In genomic region chr14:73539017-73539416, GRCh38 we compare ENCODE assay signal across 9 cellular contexts. TPM values are rescaled to one million over a fixed set of nuclear protein-coding genes. Genes with fewer than 3 reads are reported as not detected.
DNase-seq lines count a peak whose midpoint lies in the region; ATAC-seq and TF ChIP-seq lines count a peak whose summit lies in the region.
"Not testable (repeated sequence)": the region's sequence is repeated elsewhere in the genome, so short reads cannot be mapped to it uniquely, and the experiment has no call there.
"Had no signal": no experiment of that assay in that cellular context is flagged by ENCODE, and none has a peak within 500 bp of the region (broad histone marks: within the 10 kb centered on the region; RNA-seq: fewer than 3 reads in every experiment).

No MANE protein-coding gene starts in this region.

- not testable (repeated sequence) for H3K9me3 Mint-ChIP-seq in activated T-helper 2 cell treated with anti-CD3 and anti-CD28 coated beads, Interferon-gamma antibody, Interleukin-2, Interleukin-4, amounts not matched to agents 10 μg/mL and 5 μg/mL and 100 μg/mL, durations not matched to agents 14 hours and 24 hours and 36 hours

- not testable (repeated sequence) for H3K4me1 ChIP-seq in BE2C; mucosa of descending colon (ENCODE audit: low read depth)

- H3K27ac Mint-ChIP-seq in activated T-helper 2 cell treated with anti-CD3 and anti-CD28 coated beads, Interferon-gamma antibody, Interleukin-2, Interleukin-4, amounts not matched to agents 10 μg/mL and 5 μg/mL and 100 μg/mL, durations not matched to agents 14 hours and 24 hours and 36 hours, result not testable (repeated sequence)

- H3K36me3 ChIP-seq in BE2C; mucosa of descending colon (ENCODE audit: low read depth): not testable (repeated sequence)

- H3K36me3 Mint-ChIP-seq in activated T-helper 2 cell treated with anti-CD3 and anti-CD28 coated beads, Interferon-gamma antibody, Interleukin-2, Interleukin-4, amounts not matched to agents 10 μg/mL and 5 μg/mL and 100 μg/mL, durations not matched to agents 14 hours and 24 hours and 36 hours (ENCODE audit: low read depth), result not testable (repeated sequence)

- H3K27me3 Mint-ChIP-seq in activated T-helper 2 cell treated with anti-CD3 and anti-CD28 coated beads, Interferon-gamma antibody, Interleukin-2, Interleukin-4, amounts not matched to agents 10 μg/mL and 5 μg/mL and 100 μg/mL, durations not matched to agents 14 hours and 24 hours and 36 hours (ENCODE audit: low read depth), result not testable (repeated sequence)

- not testable (repeated sequence) for H3K4me3 ChIP-seq in BE2C (ENCODE audit: low read depth, low read length); mucosa of descending colon

- H3K27me3 ChIP-seq in BE2C, result not testable (repeated sequence)

- intact Hi-C loops in activated T-helper 2 cell treated with anti-CD3 and anti-CD28 coated beads, Interferon-gamma antibody, Interleukin-2, Interleukin-4, amounts not matched to agents 10 μg/mL and 5 μg/mL and 100 μg/mL, durations not matched to agents 14 hours and 24 hours and 36 hours (cut with micrococcal nuclease); mucosa of descending colon (cut with DNase I, micrococcal nuclease): not testable (repeated sequence)

- H3K4me3 Mint-ChIP-seq in activated T-helper 2 cell treated with anti-CD3 and anti-CD28 coated beads, Interferon-gamma antibody, Interleukin-2, Interleukin-4, amounts not matched to agents 10 μg/mL and 5 μg/mL and 100 μg/mL, durations not matched to agents 14 hours and 24 hours and 36 hours (ENCODE audit: low read depth), result not testable (repeated sequence)

- ATAC-seq in GM19043 (IDR thresholded peaks at IDR 0.05; ENCODE audit: low read depth, unreplicated experiment), result peak; percentile 87
- ATAC-seq in esophagus mucosa, result peak; percentile 76
- peak; percentile 72 for ATAC-seq in mucosa of descending colon

- H3K9me3 ChIP-seq in BE2C, mucosa of descending colon: not testable (repeated sequence)

- TF ChIP-seq CTCF in BE2C (IDR thresholded peaks at IDR 0.05; ENCODE audit: low read depth, low read length) (peak; percentile 61), mucosa of descending colon (IDR thresholded peaks at IDR 0.05) (peak; percentile 81)

- peak; percentile 31 for DNase-seq in BE2C
- DNase-seq in HK-2 (ENCODE audit: unreplicated experiment), result peak; percentile 18
- peak; percentile 47 for DNase-seq in SW480 (ENCODE audit: low spot score)
- peak; percentile 17 for DNase-seq in activated T-helper 2 cell treated with anti-CD3 and anti-CD28 coated beads, Interferon-gamma antibody, Interleukin-2, Interleukin-4, amounts not matched to agents 10 μg/mL and 5 μg/mL and 100 μg/mL, durations not matched to agents 14 hours and 24 hours and 36 hours (ENCODE audit: low spot score)
- peak in 2 of 3 donors; percentile 82 to 84 for DNase-seq in mucosa of descending colon
- peak; percentile 9 to 64 (median 14) for DNase-seq in stimulated activated CD4-positive, alpha-beta T cell treated with anti-CD3 and anti-CD28 coated beads, TNF-alpha, amount 100 ng/mL, for 24 hours (ENCODE audit: low read depth in 3 of 3)

- H3K4me1 Mint-ChIP-seq in activated T-helper 2 cell treated with anti-CD3 and anti-CD28 coated beads, Interferon-gamma antibody, Interleukin-2, Interleukin-4, amounts not matched to agents 10 μg/mL and 5 μg/mL and 100 μg/mL, durations not matched to agents 14 hours and 24 hours and 36 hours (ENCODE audit: low read depth), result not testable (repeated sequence)

RNA-seq across cellular contexts. Expression of gene ACOT1, which starts 2.1 kb away (rescaled TPM):
- polyA plus RNA-seq in BE2C (2012; ENCODE audit: insufficient read depth, insufficient read length, low read depth), result 15.2 TPM
- total RNA-seq in activated T-helper 2 cell treated with anti-CD3 and anti-CD28 coated beads, Interferon-gamma antibody, Interleukin-2, Interleukin-4, amounts not matched to agents 10 μg/mL and 5 μg/mL and 100 μg/mL, durations not matched to agents 14 hours and 24 hours and 36 hours, result 1.9 and 2.7 TPM in 2 replicates
- 2.7 TPM for total RNA-seq in esophagus mucosa
- 1 to 10 TPM; 6.6 to 8.7 (median 8.3) TPM for total RNA-seq in mucosa of descending colon

RNA-seq across cellular contexts. Expression of gene HEATR4, which starts 19.7 kb away (rescaled TPM):
- 0.63 TPM for polyA plus RNA-seq in BE2C (2012; ENCODE audit: insufficient read depth, insufficient read length, low read depth)
- not detected in 2 replicates for total RNA-seq in activated T-helper 2 cell treated with anti-CD3 and anti-CD28 coated beads, Interferon-gamma antibody, Interleukin-2, Interleukin-4, amounts not matched to agents 10 μg/mL and 5 μg/mL and 100 μg/mL, durations not matched to agents 14 hours and 24 hours and 36 hours
- 0.04 TPM for total RNA-seq in esophagus mucosa
- total RNA-seq in mucosa of descending colon, result 1 to 10 TPM in 1 of 3 donors, under 1 TPM in 2; 0.58 to 1.7 (median 0.92) TPM
- polyA plus RNA-seq: CD14-positive monocyte had no signal

RNA-seq across cellular contexts. Expression of gene ACOT2, which starts 30.0 kb away (rescaled TPM):
- polyA plus RNA-seq in BE2C (2012; ENCODE audit: insufficient read depth, insufficient read length, low read depth), result 86.8 TPM
- 10.1 and 12.3 TPM in 2 replicates for total RNA-seq in activated T-helper 2 cell treated with anti-CD3 and anti-CD28 coated beads, Interferon-gamma antibody, Interleukin-2, Interleukin-4, amounts not matched to agents 10 μg/mL and 5 μg/mL and 100 μg/mL, durations not matched to agents 14 hours and 24 hours and 36 hours
- total RNA-seq in esophagus mucosa, result 7.2 TPM
- total RNA-seq in mucosa of descending colon, result 10 to 100 TPM; 18.8 to 60.7 (median 50.0) TPM

RNA-seq across cellular contexts. Expression of gene RIOX1, which starts 48.3 kb away (rescaled TPM):
- polyA plus RNA-seq in BE2C (2012; ENCODE audit: insufficient read depth, insufficient read length, low read depth), result 17.7 TPM
- 22.0 and 24.1 TPM in 2 replicates for total RNA-seq in activated T-helper 2 cell treated with anti-CD3 and anti-CD28 coated beads, Interferon-gamma antibody, Interleukin-2, Interleukin-4, amounts not matched to agents 10 μg/mL and 5 μg/mL and 100 μg/mL, durations not matched to agents 14 hours and 24 hours and 36 hours
- total RNA-seq in esophagus mucosa, result 7.1 TPM
- total RNA-seq in mucosa of descending colon, result 10 to 100 TPM in 2 of 3 donors, 1 to 10 TPM in 1; 7.9 to 11.7 (median 10.1) TPM

RNA-seq across cellular contexts. Expression of gene ACOT4, which starts 52.7 kb away (rescaled TPM):
- polyA plus RNA-seq in BE2C (2012; ENCODE audit: insufficient read depth, insufficient read length, low read depth), result 0.37 TPM
- total RNA-seq in activated T-helper 2 cell treated with anti-CD3 and anti-CD28 coated beads, Interferon-gamma antibody, Interleukin-2, Interleukin-4, amounts not matched to agents 10 μg/mL and 5 μg/mL and 100 μg/mL, durations not matched to agents 14 hours and 24 hours and 36 hours, result 0.57 and 1.4 TPM in 2 replicates
- total RNA-seq in esophagus mucosa (1.0 TPM), mucosa of descending colon (1 to 10 TPM; 1.6 to 4.6 (median 3.1) TPM)

Comparison
In these comparisons a context has a peak if more than half of its experiments do, and no peak if none do; other contexts are left out.
1. DNase-seq: peak in every context shown above with its lines; median percentile 83 in mucosa of descending colon; 47 in SW480; 31 in BE2C; 18 in HK-2; 17 in activated T-helper 2 cell treated with anti-CD3 and anti-CD28 coated beads, Interferon-gamma antibody, Interleukin-2, Interleukin-4, amounts not matched to agents 10 μg/mL and 5 μg/mL and 100 μg/mL, durations not matched to agents 14 hours and 24 hours and 36 hours; 14 in stimulated activated CD4-positive, alpha-beta T cell treated with anti-CD3 and anti-CD28 coated beads, TNF-alpha, amount 100 ng/mL, for 24 hours.